In genomic region chr16:31011815-31012214, GRCh38 we compare ENCODE assay signal across 7 cellular contexts. TPM values are rescaled to one million over a fixed set of nuclear protein-coding genes. Genes with fewer than 3 reads are reported as not detected.
DNase-seq lines count a peak whose midpoint lies in the region; ATAC-seq and TF ChIP-seq lines count a peak whose summit lies in the region.
"Not testable (repeated sequence)": the region's sequence is repeated elsewhere in the genome, so short reads cannot be mapped to it uniquely, and the experiment has no call there.

No MANE protein-coding gene starts in this region.

- not testable (repeated sequence) for H3K4me1 ChIP-seq in GM23338 (ENCODE audit: insufficient read depth); endodermal cell (ENCODE audit: control insufficient read depth, insufficient read depth, low read length)

- POLR2A ChIA-PET in WTC11 (lab: Charles Lee), result interaction anchor here (1.1 kb wide), 1 partner anchor 18 kb away, joined by 3 read pairs; no protein-coding TSS in a partner anchor
- POLR2A ChIA-PET in naive thymus-derived CD8-positive, alpha-beta T cell (lab: Charles Lee), result interaction anchor here (0.7 kb wide), 1 partner anchor 184 kb away, joined by 3 read pairs; no protein-coding TSS in a partner anchor

- H3K36me3 Mint-ChIP-seq in GM23338 (ENCODE audit: low read depth); WTC11; activated T-helper 1 cell treated with anti-CD3 and anti-CD28 coated beads, Interleukin-12 subunit alpha, Interleukin-12 subunit beta, Interleukin-2, Interleukin-4 antibody, amounts not matched to agents 30 ng/mL and 10 ng/mL and 1 ng/mL, durations not matched to agents 14 hours and 24 hours and 36 hours (ENCODE audit: low read depth); activated naive CD8-positive, alpha-beta T cell treated with anti-CD3 and anti-CD28 coated beads, Interleukin-2, amount 50 U/mL, for 24 hours (ENCODE audit: low read depth); endodermal cell (ENCODE audit: low read depth); naive thymus-derived CD8-positive, alpha-beta T cell; osteocyte (ENCODE audit: unreplicated experiment): not testable (repeated sequence)

- H3K9ac ChIP-seq in endodermal cell (ENCODE audit: extremely low read depth, low read length, poor library complexity, severe bottlenecking), result not testable (repeated sequence)

- not testable (repeated sequence) for H3F3A ChIP-seq in GM23338 (replicated peaks; ENCODE audit: low read depth)

- TF ChIP-seq CTCF in GM23338 (conservative IDR thresholded peaks at IDR 0.05; ENCODE audit: low read depth in 2 of 2); WTC11 (IDR thresholded peaks at IDR 0.05); endodermal cell (conservative IDR thresholded peaks at IDR 0.05); osteocyte (IDR thresholded peaks at IDR 0.05): not testable (repeated sequence)

- H3K9me2 ChIP-seq in GM23338 (ENCODE audit: insufficient read depth), result not testable (repeated sequence)

- intact Hi-C loops in activated T-helper 1 cell treated with anti-CD3 and anti-CD28 coated beads, Interleukin-12 subunit alpha, Interleukin-12 subunit beta, Interleukin-2, Interleukin-4 antibody, amounts not matched to agents 30 ng/mL and 10 ng/mL and 1 ng/mL, durations not matched to agents 14 hours and 24 hours and 36 hours (cut with micrococcal nuclease), result not testable (repeated sequence)

- H3K9me3 ChIP-seq in endodermal cell (ENCODE audit: control insufficient read depth, low read length), result not testable (repeated sequence)

- not testable (repeated sequence) for H3K36me3 ChIP-seq in GM23338 (ENCODE audit: insufficient read depth); endodermal cell (ENCODE audit: control insufficient read depth, insufficient read depth, low read length)

- H3K4me3 Mint-ChIP-seq in GM23338 (peak overlapping the region; percentile 76), WTC11 (peak overlapping the region; percentile 71), endodermal cell (peak overlapping the region; percentile 55), osteocyte (ENCODE audit: unreplicated experiment) (peak overlapping the region; percentile 73)
- peak overlapping the region; percentile 55 for H3K4me3 Mint-ChIP-seq in activated T-helper 1 cell treated with anti-CD3 and anti-CD28 coated beads, Interleukin-12 subunit alpha, Interleukin-12 subunit beta, Interleukin-2, Interleukin-4 antibody, amounts not matched to agents 30 ng/mL and 10 ng/mL and 1 ng/mL, durations not matched to agents 14 hours and 24 hours and 36 hours
- H3K4me3 Mint-ChIP-seq in activated naive CD8-positive, alpha-beta T cell treated with anti-CD3 and anti-CD28 coated beads, Interleukin-2, amount 50 U/mL, for 24 hours, result peak overlapping the region; percentile 56
- H3K4me3 Mint-ChIP-seq in naive thymus-derived CD8-positive, alpha-beta T cell, result peak overlapping the region; percentile 76 to 91 (median 82)

- H3K4me1 Mint-ChIP-seq in GM23338, result peaks cover 20% of the 10 kb centered on the region
- H3K4me1 Mint-ChIP-seq in WTC11, result peaks cover 24% of the 10 kb centered on the region
- H3K4me1 Mint-ChIP-seq in activated T-helper 1 cell treated with anti-CD3 and anti-CD28 coated beads, Interleukin-12 subunit alpha, Interleukin-12 subunit beta, Interleukin-2, Interleukin-4 antibody, amounts not matched to agents 30 ng/mL and 10 ng/mL and 1 ng/mL, durations not matched to agents 14 hours and 24 hours and 36 hours (ENCODE audit: low read depth); endodermal cell; osteocyte (ENCODE audit: unreplicated experiment): not testable (repeated sequence)
- H3K4me1 Mint-ChIP-seq in activated naive CD8-positive, alpha-beta T cell treated with anti-CD3 and anti-CD28 coated beads, Interleukin-2, amount 50 U/mL, for 24 hours, result peaks cover 12% of the 10 kb centered on the region
- H3K4me1 Mint-ChIP-seq in naive thymus-derived CD8-positive, alpha-beta T cell, result peaks cover 9 to 34% (median 20%) of the 10 kb centered on the region in 4 donors

- not testable (repeated sequence) for H3K4me2 ChIP-seq in GM23338

- peaks cover 32% of the 10 kb centered on the region for H3K27me3 Mint-ChIP-seq in GM23338 (ENCODE audit: insufficient read depth, low read depth, poor library complexity)
- H3K27me3 Mint-ChIP-seq in WTC11 (ENCODE audit: low read depth), result peaks cover 34% of the 10 kb centered on the region
- peaks cover 45% of the 10 kb centered on the region for H3K27me3 Mint-ChIP-seq in activated T-helper 1 cell treated with anti-CD3 and anti-CD28 coated beads, Interleukin-12 subunit alpha, Interleukin-12 subunit beta, Interleukin-2, Interleukin-4 antibody, amounts not matched to agents 30 ng/mL and 10 ng/mL and 1 ng/mL, durations not matched to agents 14 hours and 24 hours and 36 hours (ENCODE audit: insufficient read depth)
- H3K27me3 Mint-ChIP-seq in activated naive CD8-positive, alpha-beta T cell treated with anti-CD3 and anti-CD28 coated beads, Interleukin-2, amount 50 U/mL, for 24 hours, result peaks cover 25% of the 10 kb centered on the region
- peaks cover 51% of the 10 kb centered on the region for H3K27me3 Mint-ChIP-seq in endodermal cell (ENCODE audit: insufficient read depth)
- peaks cover 3 to 30% (median 14%) of the 10 kb centered on the region in 5 donors for H3K27me3 Mint-ChIP-seq in naive thymus-derived CD8-positive, alpha-beta T cell
- H3K27me3 Mint-ChIP-seq in osteocyte (ENCODE audit: unreplicated experiment), result peaks cover 16% of the 10 kb centered on the region

- H4K20me1 ChIP-seq in GM23338 (replicated peaks; ENCODE audit: insufficient read depth), result not testable (repeated sequence)

- CTCF ChIA-PET in WTC11 (lab: Charles Lee), result interaction anchor here (0.5 kb wide), 1 partner anchor 90 kb away, joined by 3 read pairs; no protein-coding TSS in a partner anchor

- not testable (repeated sequence) for H2AFZ ChIP-seq in GM23338

- H3K79me2 ChIP-seq in GM23338 (replicated peaks; ENCODE audit: insufficient read depth), result not testable (repeated sequence)

- H3K27me3 ChIP-seq in GM23338 (ENCODE audit: insufficient read depth), result not testable (repeated sequence)
- peaks cover 25% of the 10 kb centered on the region for H3K27me3 ChIP-seq in endodermal cell (ENCODE audit: control insufficient read depth, insufficient read depth, low read length, poor library complexity, severe bottlenecking)

- not testable (repeated sequence) for DNase-seq in GM23338 (ENCODE audit: low spot score); WTC11 (ENCODE audit: low spot score); activated T-helper 1 cell treated with anti-CD3 and anti-CD28 coated beads, Interleukin-12 subunit alpha, Interleukin-12 subunit beta, Interleukin-2, Interleukin-4 antibody, amounts not matched to agents 30 ng/mL and 10 ng/mL and 1 ng/mL, durations not matched to agents 14 hours and 24 hours and 36 hours (ENCODE audit: low spot score); activated naive CD8-positive, alpha-beta T cell treated with anti-CD3 and anti-CD28 coated beads, Interleukin-2, amount 50 U/mL, for 24 hours; endodermal cell; naive thymus-derived CD8-positive, alpha-beta T cell; osteocyte (ENCODE audit: extremely low spot score, unreplicated experiment)

- H3K9me3 Mint-ChIP-seq in GM23338; WTC11; activated T-helper 1 cell treated with anti-CD3 and anti-CD28 coated beads, Interleukin-12 subunit alpha, Interleukin-12 subunit beta, Interleukin-2, Interleukin-4 antibody, amounts not matched to agents 30 ng/mL and 10 ng/mL and 1 ng/mL, durations not matched to agents 14 hours and 24 hours and 36 hours; activated naive CD8-positive, alpha-beta T cell treated with anti-CD3 and anti-CD28 coated beads, Interleukin-2, amount 50 U/mL, for 24 hours; endodermal cell; naive thymus-derived CD8-positive, alpha-beta T cell; osteocyte (ENCODE audit: unreplicated experiment): not testable (repeated sequence)

- 88 to 92% methylated on average over 6 to 7 of the region's 7 CpGs for WGBS in endodermal cell (ENCODE audit: insufficient coverage in 1 of 2, insufficient read length in 1 of 2), 2 experiments

- not testable (repeated sequence) for H3K27ac Mint-ChIP-seq in GM23338; WTC11; activated T-helper 1 cell treated with anti-CD3 and anti-CD28 coated beads, Interleukin-12 subunit alpha, Interleukin-12 subunit beta, Interleukin-2, Interleukin-4 antibody, amounts not matched to agents 30 ng/mL and 10 ng/mL and 1 ng/mL, durations not matched to agents 14 hours and 24 hours and 36 hours; activated naive CD8-positive, alpha-beta T cell treated with anti-CD3 and anti-CD28 coated beads, Interleukin-2, amount 50 U/mL, for 24 hours; endodermal cell; osteocyte (ENCODE audit: unreplicated experiment)
- peak overlapping the region in 3 of 10 donors; percentile 37 to 81 (median 63) for H3K27ac Mint-ChIP-seq in naive thymus-derived CD8-positive, alpha-beta T cell

- H3K27ac ChIP-seq in GM23338 (ENCODE audit: low read depth); endodermal cell (ENCODE audit: low read depth, low read length): not testable (repeated sequence)

- H3K4me3 ChIP-seq in GM23338; endodermal cell (ENCODE audit: low read length): not testable (repeated sequence)

- ATAC-seq in GM23338; WTC11; activated naive CD8-positive, alpha-beta T cell treated with anti-CD3 and anti-CD28 coated beads, Interleukin-2, amount 50 U/mL, for 24 hours; naive thymus-derived CD8-positive, alpha-beta T cell: not testable (repeated sequence)

RNA-seq across cellular contexts. Expression of gene STX1B, which starts 1.4 kb away (rescaled TPM):
- 7.2 and 9.5 TPM in 2 replicates for total RNA-seq in GM23338 (2014; rRNA removed; shearing (Covaris generic))
- polyA plus RNA-seq in GM23338 (2016; fragmentation: Nextera tagmentation; extraction: Ambion mirVana), result 1.7 and 2.5 TPM in 2 replicates
- total RNA-seq in WTC11 (2021), result 15.9 to 20.5 TPM (median 19.9 TPM) in 3 replicates
- 0.34 and 0.49 TPM in 2 replicates for total RNA-seq in activated T-helper 1 cell treated with anti-CD3 and anti-CD28 coated beads, Interleukin-12 subunit alpha, Interleukin-12 subunit beta, Interleukin-2, Interleukin-4 antibody, amounts not matched to agents 30 ng/mL and 10 ng/mL and 1 ng/mL, durations not matched to agents 14 hours and 24 hours and 36 hours
- 1 to 10 TPM; 3.2 to 7.0 TPM for total RNA-seq in endodermal cell
- 10.6 TPM for polyA plus RNA-seq in endodermal cell (2013, experiment 1 of 2)
- polyA plus RNA-seq in endodermal cell (2013, experiment 2 of 2), result 6.9 TPM
- 1 to 10 TPM; 2.9 to 3.9 TPM for total RNA-seq in naive thymus-derived CD8-positive, alpha-beta T cell
- polyA plus RNA-seq in naive thymus-derived CD8-positive, alpha-beta T cell, result under 1 TPM in 2 of 3 donors, not detected in 1; 0.07 to 0.49 TPM
- 1.8 and 4.5 TPM in 2 replicates for total RNA-seq in osteocyte

RNA-seq across cellular contexts. Expression of gene STX4, which starts 21.5 kb away (rescaled TPM):
- total RNA-seq in GM23338 (2014; rRNA removed; shearing (Covaris generic)), result 13.0 TPM in 2 replicates
- polyA plus RNA-seq in GM23338 (2016; fragmentation: Nextera tagmentation; extraction: Ambion mirVana), result 39.3 and 40.8 TPM in 2 replicates
- total RNA-seq in WTC11 (2021), result 31.3 to 38.4 TPM (median 32.5 TPM) in 3 replicates
- total RNA-seq in activated T-helper 1 cell treated with anti-CD3 and anti-CD28 coated beads, Interleukin-12 subunit alpha, Interleukin-12 subunit beta, Interleukin-2, Interleukin-4 antibody, amounts not matched to agents 30 ng/mL and 10 ng/mL and 1 ng/mL, durations not matched to agents 14 hours and 24 hours and 36 hours, result 56.4 and 58.7 TPM in 2 replicates
- total RNA-seq in endodermal cell, result 10 to 100 TPM; 34.4 to 37.6 TPM
- 25.0 TPM for polyA plus RNA-seq in endodermal cell (2013, experiment 1 of 2)
- 18.6 TPM for polyA plus RNA-seq in endodermal cell (2013, experiment 2 of 2)
- 100 to 1,000 TPM in 1 of 2 experiments, 10 to 100 TPM in 1; 97.9 to 100 TPM for total RNA-seq in naive thymus-derived CD8-positive, alpha-beta T cell
- 10 to 100 TPM; 23.2 to 31.3 (median 23.7) TPM for polyA plus RNA-seq in naive thymus-derived CD8-positive, alpha-beta T cell
- total RNA-seq in osteocyte, result 51.8 and 53.4 TPM in 2 replicates

RNA-seq across cellular contexts. Expression of gene HSD3B7, which starts 26.8 kb away (rescaled TPM):
- 6.4 and 12.2 TPM in 2 replicates for total RNA-seq in GM23338 (2014; rRNA removed; shearing (Covaris generic))
- 4.3 TPM in 2 replicates for polyA plus RNA-seq in GM23338 (2016; fragmentation: Nextera tagmentation; extraction: Ambion mirVana)
- total RNA-seq in WTC11 (2021) (4.1 to 4.5 TPM (median 4.5 TPM) in 3 replicates), endodermal cell (1 to 10 TPM; 4.1 to 4.8 TPM), osteocyte (7.5 and 7.6 TPM in 2 replicates)
- 2.1 and 3.3 TPM in 2 replicates for total RNA-seq in activated T-helper 1 cell treated with anti-CD3 and anti-CD28 coated beads, Interleukin-12 subunit alpha, Interleukin-12 subunit beta, Interleukin-2, Interleukin-4 antibody, amounts not matched to agents 30 ng/mL and 10 ng/mL and 1 ng/mL, durations not matched to agents 14 hours and 24 hours and 36 hours
- 1.3 TPM for polyA plus RNA-seq in endodermal cell (2013, experiment 1 of 2)
- 2.1 TPM for polyA plus RNA-seq in endodermal cell (2013, experiment 2 of 2)
- 1 to 10 TPM; 1.2 to 1.9 TPM for total RNA-seq in naive thymus-derived CD8-positive, alpha-beta T cell
- polyA plus RNA-seq in naive thymus-derived CD8-positive, alpha-beta T cell, result under 1 TPM in 2 of 3 donors, not detected in 1; 0.07 to 0.08 TPM

RNA-seq across cellular contexts. Expression of gene SETD1A, which starts 54.3 kb away (rescaled TPM):
- total RNA-seq in GM23338 (2014; rRNA removed; shearing (Covaris generic)), result 14.5 and 21.9 TPM in 2 replicates
- 10.8 and 10.9 TPM in 2 replicates for polyA plus RNA-seq in GM23338 (2016; fragmentation: Nextera tagmentation; extraction: Ambion mirVana)
- 29.3 to 31.1 TPM (median 29.4 TPM) in 3 replicates for total RNA-seq in WTC11 (2021)
- 34.0 and 38.8 TPM in 2 replicates for total RNA-seq in activated T-helper 1 cell treated with anti-CD3 and anti-CD28 coated beads, Interleukin-12 subunit alpha, Interleukin-12 subunit beta, Interleukin-2, Interleukin-4 antibody, amounts not matched to agents 30 ng/mL and 10 ng/mL and 1 ng/mL, durations not matched to agents 14 hours and 24 hours and 36 hours
- 10 to 100 TPM; 23.8 to 25.0 TPM for total RNA-seq in endodermal cell
- polyA plus RNA-seq in endodermal cell (2013, experiment 1 of 2), result 21.0 TPM
- 18.2 TPM for polyA plus RNA-seq in endodermal cell (2013, experiment 2 of 2)
- total RNA-seq in naive thymus-derived CD8-positive, alpha-beta T cell, result 10 to 100 TPM; 39.5 to 44.3 TPM
- 1 to 10 TPM in 1 of 3 donors, under 1 TPM in 2; 0.35 to 2.0 (median 0.77) TPM for polyA plus RNA-seq in naive thymus-derived CD8-positive, alpha-beta T cell
- 20.1 and 22.6 TPM in 2 replicates for total RNA-seq in osteocyte
